In genomic region chr19:48876035-48876981, GRCh38 we compare ENCODE assay signal across 1 cellular context.
TF ChIP-seq lines count a peak whose summit lies in the region.

No MANE protein-coding gene starts in this region.

TF ChIP-seq in endothelial cell of umbilical vein, 7 proteins besides CTCF, POLR2A, EP300 and RAD21:
- TF ChIP-seq POLR2AphosphoS5 (IDR thresholded peaks at IDR 0.05; ENCODE audit: insufficient read depth, low read depth, low read length) (peak; percentile 35), JUN (IDR thresholded peaks at IDR 0.05; ENCODE audit: borderline replicate concordance, insufficient read depth, insufficient read length, low read depth) (peak; percentile 63), FOS (IDR thresholded peaks at IDR 0.05; ENCODE audit: borderline replicate concordance, insufficient read depth, low read length) (peak; percentile 66), GATA2 (IDR thresholded peaks at IDR 0.05; ENCODE audit: insufficient read depth, insufficient read length, low read depth, low read length) (peak; percentile 17)
TF ChIP-seq in endothelial cell of umbilical vein: peak in this region for 4; not testable (repeated sequence) for 3.
